ENCODE assay signal across 1 cellular context in the genomic region with DNA sequence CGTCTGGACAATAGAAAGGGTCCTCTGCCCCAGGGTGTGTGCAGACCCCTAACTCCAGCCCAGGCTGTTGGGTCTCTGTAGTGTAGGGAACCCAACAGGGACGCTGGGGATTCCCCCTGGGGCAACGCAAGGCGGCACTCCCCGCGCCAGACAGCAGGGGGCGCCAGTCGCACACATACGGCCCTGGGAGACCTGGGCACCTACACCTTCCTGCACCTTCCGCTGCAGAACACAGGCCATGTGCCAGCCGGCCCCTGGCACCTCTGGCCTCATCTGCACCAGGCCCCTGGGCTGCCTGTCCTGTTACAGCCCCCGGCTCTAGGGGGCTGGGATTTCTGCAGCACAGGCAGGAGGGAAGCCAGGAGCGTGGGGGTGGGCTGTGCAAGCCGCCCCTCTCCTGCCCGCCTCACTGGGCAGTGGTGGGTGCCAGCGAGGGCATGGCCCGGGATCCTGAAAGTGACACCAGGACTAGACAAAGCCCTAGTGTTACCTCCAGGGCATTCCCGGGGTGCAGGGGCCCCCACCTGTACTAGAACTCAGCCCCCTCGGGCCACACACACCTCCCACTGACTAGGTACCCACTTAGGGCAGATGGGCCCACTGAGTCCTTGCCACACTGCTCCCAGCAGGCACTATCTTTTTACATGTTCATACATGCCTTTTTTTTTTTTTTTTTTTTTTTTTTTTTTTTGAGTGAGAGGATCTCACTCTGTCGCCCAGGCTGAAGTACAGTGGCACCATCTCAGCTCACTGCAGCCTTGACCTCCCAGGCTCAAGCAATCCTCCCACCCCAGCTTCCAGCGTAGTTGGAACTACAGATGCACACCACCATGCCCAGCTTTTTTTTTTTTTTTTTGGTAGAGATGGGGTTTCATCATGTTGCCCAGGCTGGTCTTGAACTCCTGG.
TF ChIP-seq lines count a peak whose summit lies in the region.

No MANE protein-coding gene starts in this region.

TF ChIP-seq in HepG2, 621 proteins besides CTCF, POLR2A, EP300 and RAD21 (continued from another document and continues in another):
- TF ChIP-seq RXRA (CRISPR knock-in tag; IDR thresholded peaks at IDR 0.05) (0 out of 2 replicates have a peak, but pooled peaks have one; percentile 43), MTA1 (CRISPR knock-in tag; IDR thresholded peaks at IDR 0.05; ENCODE audit: borderline replicate concordance) (no peak), ERF (CRISPR knock-in tag; IDR thresholded peaks at IDR 0.05) (0 out of 2 replicates have a peak, but pooled peaks have one; percentile 39), AKAP8 (CRISPR knock-in tag; IDR thresholded peaks at IDR 0.05) (0 out of 2 replicates have a peak, but pooled peaks have one; percentile 40), HNRNPL (IDR thresholded peaks at IDR 0.05; ENCODE audit: low read depth, low read length) (peak; percentile 99), MAZ (IDR thresholded peaks at IDR 0.05; ENCODE audit: borderline replicate concordance, low read depth, low read length) (no peak), MAZ (CRISPR knock-in tag; IDR thresholded peaks at IDR 0.05; ENCODE audit: low read depth) (peak; percentile 65; the same call in 1 of the 2 replicates), FOXO4 (CRISPR knock-in tag; conservative IDR thresholded peaks at IDR 0.05) (0 out of 2 replicates have a peak, but pooled peaks have one; percentile 54), ZNF790 (CRISPR knock-in tag; IDR thresholded peaks at IDR 0.05; ENCODE audit: borderline replicate concordance) (no peak), HNF1B (CRISPR knock-in tag; IDR thresholded peaks at IDR 0.05) (peak; percentile 28; the same call in 1 of the 2 replicates), SP140L (CRISPR knock-in tag; IDR thresholded peaks at IDR 0.05; ENCODE audit: borderline replicate concordance) (no peak), ZNF549 (CRISPR knock-in tag; IDR thresholded peaks at IDR 0.05) (no peak), TIGD3 (CRISPR knock-in tag; IDR thresholded peaks at IDR 0.05; ENCODE audit: borderline replicate concordance) (no peak), ZNF136 (CRISPR knock-in tag; IDR thresholded peaks at IDR 0.05; ENCODE audit: low read depth) (no peak), PHF5A (CRISPR knock-in tag; IDR thresholded peaks at IDR 0.05; ENCODE audit: low read depth, unreplicated experiment) (no peak), CBX5 (CRISPR knock-in tag; IDR thresholded peaks at IDR 0.05; ENCODE audit: borderline replicate concordance) (no peak), KDM3A (CRISPR knock-in tag; IDR thresholded peaks at IDR 0.05; ENCODE audit: low read depth) (0 out of 2 replicates have a peak, but pooled peaks have one; percentile 45), ZNF768 (CRISPR knock-in tag; IDR thresholded peaks at IDR 0.05) (no peak), KDM5B (CRISPR knock-in tag; IDR thresholded peaks at IDR 0.05; ENCODE audit: borderline replicate concordance) (no peak), ARHGAP35 (CRISPR knock-in tag; IDR thresholded peaks at IDR 0.05; ENCODE audit: borderline replicate concordance) (no peak), TMF1 (CRISPR knock-in tag; IDR thresholded peaks at IDR 0.05; ENCODE audit: low read depth) (no peak), TEAD3 (CRISPR knock-in tag; optimal IDR thresholded peaks at IDR 0.05; ENCODE audit: borderline replicate concordance) (peak; percentile 40), ZSCAN12 (CRISPR knock-in tag; IDR thresholded peaks at IDR 0.05) (no peak)
- TF ChIP-seq, protein P1, sequence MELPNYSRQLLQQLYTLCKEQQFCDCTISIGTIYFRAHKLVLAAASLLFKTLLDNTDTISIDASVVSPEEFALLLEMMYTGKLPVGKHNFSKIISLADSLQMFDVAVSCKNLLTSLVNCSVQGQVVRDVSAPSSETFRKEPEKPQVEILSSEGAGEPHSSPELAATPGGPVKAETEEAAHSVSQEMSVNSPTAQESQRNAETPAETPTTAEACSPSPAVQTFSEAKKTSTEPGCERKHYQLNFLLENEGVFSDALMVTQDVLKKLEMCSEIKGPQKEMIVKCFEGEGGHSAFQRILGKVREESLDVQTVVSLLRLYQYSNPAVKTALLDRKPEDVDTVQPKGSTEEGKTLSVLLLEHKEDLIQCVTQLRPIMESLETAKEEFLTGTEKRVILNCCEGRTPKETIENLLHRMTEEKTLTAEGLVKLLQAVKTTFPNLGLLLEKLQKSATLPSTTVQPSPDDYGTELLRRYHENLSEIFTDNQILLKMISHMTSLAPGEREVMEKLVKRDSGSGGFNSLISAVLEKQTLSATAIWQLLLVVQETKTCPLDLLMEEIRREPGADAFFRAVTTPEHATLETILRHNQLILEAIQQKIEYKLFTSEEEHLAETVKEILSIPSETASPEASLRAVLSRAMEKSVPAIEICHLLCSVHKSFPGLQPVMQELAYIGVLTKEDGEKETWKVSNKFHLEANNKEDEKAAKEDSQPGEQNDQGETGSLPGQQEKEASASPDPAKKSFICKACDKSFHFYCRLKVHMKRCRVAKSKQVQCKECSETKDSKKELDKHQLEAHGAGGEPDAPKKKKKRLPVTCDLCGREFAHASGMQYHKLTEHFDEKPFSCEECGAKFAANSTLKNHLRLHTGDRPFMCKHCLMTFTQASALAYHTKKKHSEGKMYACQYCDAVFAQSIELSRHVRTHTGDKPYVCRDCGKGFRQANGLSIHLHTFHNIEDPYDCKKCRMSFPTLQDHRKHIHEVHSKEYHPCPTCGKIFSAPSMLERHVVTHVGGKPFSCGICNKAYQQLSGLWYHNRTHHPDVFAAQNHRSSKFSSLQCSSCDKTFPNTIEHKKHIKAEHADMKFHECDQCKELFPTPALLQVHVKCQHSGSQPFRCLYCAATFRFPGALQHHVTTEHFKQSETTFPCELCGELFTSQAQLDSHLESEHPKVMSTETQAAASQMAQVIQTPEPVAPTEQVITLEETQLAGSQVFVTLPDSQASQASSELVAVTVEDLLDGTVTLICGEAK (IDR thresholded peaks at IDR 0.05) = no peak
- TF ChIP-seq, protein P1 (CRISPR knock-in tag; IDR thresholded peaks at IDR 0.05) = 0 out of 2 replicates have a peak, but pooled peaks have one; percentile 14
- TF ChIP-seq, protein P2, sequence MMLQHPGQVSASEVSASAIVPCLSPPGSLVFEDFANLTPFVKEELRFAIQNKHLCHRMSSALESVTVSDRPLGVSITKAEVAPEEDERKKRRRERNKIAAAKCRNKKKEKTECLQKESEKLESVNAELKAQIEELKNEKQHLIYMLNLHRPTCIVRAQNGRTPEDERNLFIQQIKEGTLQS (CRISPR knock-in tag; IDR thresholded peaks at IDR 0.05) = no peak
- TF ChIP-seq, protein P3, sequence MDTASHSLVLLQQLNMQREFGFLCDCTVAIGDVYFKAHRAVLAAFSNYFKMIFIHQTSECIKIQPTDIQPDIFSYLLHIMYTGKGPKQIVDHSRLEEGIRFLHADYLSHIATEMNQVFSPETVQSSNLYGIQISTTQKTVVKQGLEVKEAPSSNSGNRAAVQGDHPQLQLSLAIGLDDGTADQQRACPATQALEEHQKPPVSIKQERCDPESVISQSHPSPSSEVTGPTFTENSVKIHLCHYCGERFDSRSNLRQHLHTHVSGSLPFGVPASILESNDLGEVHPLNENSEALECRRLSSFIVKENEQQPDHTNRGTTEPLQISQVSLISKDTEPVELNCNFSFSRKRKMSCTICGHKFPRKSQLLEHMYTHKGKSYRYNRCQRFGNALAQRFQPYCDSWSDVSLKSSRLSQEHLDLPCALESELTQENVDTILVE (CRISPR knock-in tag; IDR thresholded peaks at IDR 0.05) = no peak
- TF ChIP-seq, protein P4, sequence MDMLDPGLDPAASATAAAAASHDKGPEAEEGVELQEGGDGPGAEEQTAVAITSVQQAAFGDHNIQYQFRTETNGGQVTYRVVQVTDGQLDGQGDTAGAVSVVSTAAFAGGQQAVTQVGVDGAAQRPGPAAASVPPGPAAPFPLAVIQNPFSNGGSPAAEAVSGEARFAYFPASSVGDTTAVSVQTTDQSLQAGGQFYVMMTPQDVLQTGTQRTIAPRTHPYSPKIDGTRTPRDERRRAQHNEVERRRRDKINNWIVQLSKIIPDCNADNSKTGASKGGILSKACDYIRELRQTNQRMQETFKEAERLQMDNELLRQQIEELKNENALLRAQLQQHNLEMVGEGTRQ (IDR thresholded peaks at IDR 0.05; ENCODE audit: low read depth, low read length) = no peak
- TF ChIP-seq, protein P4 (CRISPR knock-in tag; IDR thresholded peaks at IDR 0.05; ENCODE audit: borderline replicate concordance) = no peak
- TF ChIP-seq, protein P5, sequence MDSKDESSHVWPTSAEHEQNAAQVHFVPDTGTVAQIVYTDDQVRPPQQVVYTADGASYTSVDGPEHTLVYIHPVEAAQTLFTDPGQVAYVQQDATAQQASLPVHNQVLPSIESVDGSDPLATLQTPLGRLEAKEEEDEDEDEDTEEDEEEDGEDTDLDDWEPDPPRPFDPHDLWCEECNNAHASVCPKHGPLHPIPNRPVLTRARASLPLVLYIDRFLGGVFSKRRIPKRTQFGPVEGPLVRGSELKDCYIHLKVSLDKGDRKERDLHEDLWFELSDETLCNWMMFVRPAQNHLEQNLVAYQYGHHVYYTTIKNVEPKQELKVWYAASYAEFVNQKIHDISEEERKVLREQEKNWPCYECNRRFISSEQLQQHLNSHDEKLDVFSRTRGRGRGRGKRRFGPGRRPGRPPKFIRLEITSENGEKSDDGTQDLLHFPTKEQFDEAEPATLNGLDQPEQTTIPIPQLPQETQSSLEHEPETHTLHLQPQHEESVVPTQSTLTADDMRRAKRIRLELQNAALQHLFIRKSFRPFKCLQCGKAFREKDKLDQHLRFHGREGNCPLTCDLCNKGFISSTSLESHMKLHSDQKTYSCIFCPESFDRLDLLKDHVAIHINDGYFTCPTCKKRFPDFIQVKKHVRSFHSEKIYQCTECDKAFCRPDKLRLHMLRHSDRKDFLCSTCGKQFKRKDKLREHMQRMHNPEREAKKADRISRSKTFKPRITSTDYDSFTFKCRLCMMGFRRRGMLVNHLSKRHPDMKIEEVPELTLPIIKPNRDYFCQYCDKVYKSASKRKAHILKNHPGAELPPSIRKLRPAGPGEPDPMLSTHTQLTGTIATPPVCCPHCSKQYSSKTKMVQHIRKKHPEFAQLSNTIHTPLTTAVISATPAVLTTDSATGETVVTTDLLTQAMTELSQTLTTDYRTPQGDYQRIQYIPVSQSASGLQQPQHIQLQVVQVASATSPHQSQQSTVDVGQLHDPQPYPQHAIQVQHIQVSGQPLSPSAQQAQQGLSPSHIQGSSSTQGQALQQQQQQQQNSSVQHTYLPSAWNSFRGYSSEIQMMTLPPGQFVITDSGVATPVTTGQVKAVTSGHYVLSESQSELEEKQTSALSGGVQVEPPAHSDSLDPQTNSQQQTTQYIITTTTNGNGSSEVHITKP (CRISPR knock-in tag; IDR thresholded peaks at IDR 0.05; ENCODE audit: low read depth) = peak; percentile 40; the same call in 1 of the 2 replicates
